ENCODE assay signal across 33 cellular contexts in genomic region chr7:35817930-35818329, GRCh38. TPM values are rescaled to one million over a fixed set of nuclear protein-coding genes. Genes with fewer than 3 reads are reported as not detected.
DNase-seq lines count a peak whose midpoint lies in the region; ATAC-seq, FAIRE-seq and TF ChIP-seq lines count a peak whose summit lies in the region.
"Had no signal": no experiment of that assay in that cellular context is flagged by ENCODE, and none has a peak within 500 bp of the region (broad histone marks: within the 10 kb centered on the region; RNA-seq: fewer than 3 reads in every experiment).

No MANE protein-coding gene starts in this region.

- H3K9ac ChIP-seq in K562 (ENCODE audit: insufficient read depth in 1 of 2, low read depth in 2 of 2, low read length in 2 of 2): no peak overlapping the region
- H3K9ac ChIP-seq in smooth muscle cell (ENCODE audit: low read depth): no peak overlapping the region

- POLR2A ChIA-PET in activated CD4-positive, alpha-beta memory T cell treated with anti-CD3 and anti-CD28 coated beads for 36 hours (lab: Charles Lee): no interaction called here
- POLR2A ChIA-PET in activated CD4-positive, alpha-beta memory T cell treated with anti-CD3 and anti-CD28 coated beads, Interleukin-2, amount 10 ng/mL, durations not matched to agents 7 days and 5 days (lab: Charles Lee): no interaction called here
- POLR2A ChIA-PET in K562 (lab: Yijun Ruan, JAX): no interaction called here

- no peaks in the 10 kb centered on the region for H3K27me3 Mint-ChIP-seq in activated CD4-positive, alpha-beta memory T cell treated with anti-CD3 and anti-CD28 coated beads for 36 hours
- H3K27me3 Mint-ChIP-seq in activated CD4-positive, alpha-beta memory T cell treated with anti-CD3 and anti-CD28 coated beads, Interleukin-2, amount 10 ng/mL, durations not matched to agents 7 days and 5 days: no peaks in the 10 kb centered on the region
- H3K27me3 Mint-ChIP-seq: IgD-negative memory B cell had no signal

- H3K4me2 ChIP-seq in K562 (ENCODE audit: insufficient read depth, low read length): no peak overlapping the region
- peak overlapping the region; percentile 46 for H3K4me2 ChIP-seq in smooth muscle cell
- H3K4me2 ChIP-seq: A549 had no signal

- peaks cover 43% of the 10 kb centered on the region for H3K36me3 Mint-ChIP-seq in activated CD4-positive, alpha-beta memory T cell treated with anti-CD3 and anti-CD28 coated beads for 36 hours
- H3K36me3 Mint-ChIP-seq in activated CD4-positive, alpha-beta memory T cell treated with anti-CD3 and anti-CD28 coated beads, Interleukin-2, amount 10 ng/mL, durations not matched to agents 7 days and 5 days (ENCODE audit: low read depth): peaks cover 68% of the 10 kb centered on the region

- H3F3A ChIP-seq in smooth muscle cell (ENCODE audit: low read depth): peaks cover 46% of the 10 kb centered on the region

- no peak for TF ChIP-seq CTCF in K562 (IDR thresholded peaks at IDR 0.05 in 2 of 3, conservative IDR thresholded peaks at IDR 0.05 in 1 of 3; ENCODE audit: insufficient read depth in 2 of 3, low read depth in 1 of 3, low read length in 3 of 3)
- no peak for TF ChIP-seq CTCF in smooth muscle cell (IDR thresholded peaks at IDR 0.05; ENCODE audit: borderline replicate concordance, insufficient read depth, poor library complexity, severe bottlenecking)
- TF ChIP-seq CTCF in spleen (IDR thresholded peaks at IDR 0.05 in 8 of 11, conservative IDR thresholded peaks at IDR 0.05 in 3 of 11): no peak

- H2AFZ ChIP-seq in K562 (ENCODE audit: low read depth, low read length): no peak overlapping the region
- H2AFZ ChIP-seq in smooth muscle cell (ENCODE audit: low read depth): no peak overlapping the region

- no peak for ATAC-seq in K562
- ATAC-seq in GM21576 (IDR thresholded peaks at IDR 0.05; ENCODE audit: unreplicated experiment): no peak
- ATAC-seq: A549; body of pancreas; CD8-positive, alpha-beta T cell; GM12878; upper lobe of right lung had no signal

- H3K36me3 ChIP-seq in K562 (ENCODE audit: control insufficient read depth, insufficient read depth, low read length) (no peaks in the 10 kb centered on the region), smooth muscle cell (ENCODE audit: low read depth) (no peaks in the 10 kb centered on the region), spleen (peaks cover 0 to 7% (median 0%) of the 10 kb centered on the region in 6 donors)
- H3K36me3 ChIP-seq: adrenal gland, Peyer's patch, suprapubic skin, upper lobe of right lung had no signal

- in situ Hi-C loops in K562 (cut with MboI): no loop called here

- TF ChIP-seq EP300 in K562 (IDR thresholded peaks at IDR 0.05; ENCODE audit: low read length): no peak

- CTCF ChIA-PET in activated CD4-positive, alpha-beta memory T cell treated with anti-CD3 and anti-CD28 coated beads for 36 hours (lab: Charles Lee): no interaction called here
- CTCF ChIA-PET in activated CD4-positive, alpha-beta memory T cell treated with anti-CD3 and anti-CD28 coated beads, Interleukin-2, amount 10 ng/mL, durations not matched to agents 7 days and 5 days (lab: Charles Lee): no interaction called here
- CTCF ChIA-PET in K562 (lab: Yijun Ruan, JAX; ENCODE audit: low intra/inter-chr PET ratio): no interaction called here

- no peak for DNase-seq in activated CD4-positive, alpha-beta memory T cell treated with anti-CD3 and anti-CD28 coated beads for 36 hours
- DNase-seq in activated CD4-positive, alpha-beta memory T cell treated with anti-CD3 and anti-CD28 coated beads, Interleukin-2, amount 10 ng/mL, durations not matched to agents 7 days and 5 days: no peak
- no peak for DNase-seq in H54 (ENCODE audit: insufficient read length, low spot score)
- no peak for DNase-seq in K562 (ENCODE audit: extremely low read depth in 1 of 4, low spot score in 3 of 4)
- DNase-seq in smooth muscle cell (lab: John Stamatoyannopoulos, UW; ENCODE audit: unreplicated experiment): no peak
- no peak for DNase-seq in spleen
- no peak for DNase-seq in DMS 273 treated with DMSO at 0.1 percent for 48 hours (lab: John Stamatoyannopoulos, UW)
- DNase-seq: activated CD4-positive, alpha-beta T cell treated with anti-CD3 and anti-CD28 coated beads for 1 hour; activated CD8-positive, alpha-beta memory T cell treated with anti-CD3 and anti-CD28 coated beads, Interleukin-2, amount 50 U/mL, for 4 hours; activated gamma-delta T cell treated with Interleukin-2 at 50 U/mL for 16 hours; adrenal gland; body of pancreas; CD8-positive, alpha-beta T cell; cerebellar nuclear complex; dorsolateral prefrontal cortex; esophagus squamous epithelium; foreskin melanocyte; kidney glomerular epithelial cell; midbrain; NCI-H146; NCI-H2107; nephron progenitor cell; Peyer's patch; SHP77; sigmoid colon; stimulated activated CD4-positive, alpha-beta T cell treated with anti-CD3 and anti-CD28 coated beads, Interleukin-4, amount 100 ng/mL, for 24 hours; upper lobe of right lung had no signal

- 65% methylated on average over 2 of the region's 2 CpGs for WGBS in K562 (ENCODE audit: insufficient coverage, low coverage, missing lambda C conversion rate)
- 82% methylated on average over 2 of the region's 2 CpGs for WGBS in smooth muscle cell (ENCODE audit: low lambda C conversion rate)
- WGBS in spleen, 5 donors: 86 to 92% (median 89%) methylated on average over 2 of the region's 2 CpGs

- peak; percentile 85 for FAIRE-seq in H54 (lab: Jason Lieb, UNC)
- FAIRE-seq in K562 (lab: Jason Lieb, UNC): peak; percentile 58
- FAIRE-seq: A549, GM12878, H1 had no signal

- H3K27ac ChIP-seq in K562 (ENCODE audit: extremely low read depth, low read depth, low read length) (no peak overlapping the region), smooth muscle cell (ENCODE audit: low read depth) (peak overlapping the region; percentile 44), spleen (no peak overlapping the region)
- H3K27ac ChIP-seq: A549, adrenal gland, body of pancreas, Peyer's patch, sigmoid colon, suprapubic skin, upper lobe of right lung had no signal

- no peak overlapping the region for H3K4me3 Mint-ChIP-seq in activated CD4-positive, alpha-beta memory T cell treated with anti-CD3 and anti-CD28 coated beads for 36 hours
- H3K4me3 Mint-ChIP-seq in activated CD4-positive, alpha-beta memory T cell treated with anti-CD3 and anti-CD28 coated beads, Interleukin-2, amount 10 ng/mL, durations not matched to agents 7 days and 5 days: no peak overlapping the region
- H3K4me3 Mint-ChIP-seq: nephron progenitor cell had no signal

- intact Hi-C loops in activated CD4-positive, alpha-beta memory T cell treated with anti-CD3 and anti-CD28 coated beads for 36 hours (cut with micrococcal nuclease): loop anchor here (1.0 kb wide), 2 partner anchors 14 to 96 kb away; no protein-coding TSS in a partner anchor
- intact Hi-C loops in K562 (cut with micrococcal nuclease): no loop called here
- intact Hi-C loops in spleen (cut with DNase I; ENCODE audit: low total_unique reads): no loop called here

- H3K27me3 ChIP-seq in K562 (ENCODE audit: control insufficient read depth in 2 of 2, insufficient read depth in 2 of 2, low read length in 2 of 2): no peaks in the 10 kb centered on the region
- H3K27me3 ChIP-seq in smooth muscle cell (ENCODE audit: low read depth): no peaks in the 10 kb centered on the region
- H3K27me3 ChIP-seq in spleen (replicated peaks in 1 of 7): no peaks in the 10 kb centered on the region
- H3K27me3 ChIP-seq: adrenal gland, body of pancreas, dorsolateral prefrontal cortex, esophagus squamous epithelium, Peyer's patch, sigmoid colon, suprapubic skin, upper lobe of right lung had no signal

- H4K20me1 ChIP-seq in K562 (replicated peaks; ENCODE audit: control insufficient read depth, insufficient read depth, low read length): no peaks in the 10 kb centered on the region; the same call in 1 of the 2 replicates
- peaks cover 100% of the 10 kb centered on the region for H4K20me1 ChIP-seq in smooth muscle cell (ENCODE audit: low read depth)

- H3K4me1 ChIP-seq in K562 (replicated peaks in 1 of 2; ENCODE audit: control insufficient read depth in 2 of 2, insufficient read depth in 2 of 2, low read length in 2 of 2): no peaks in the 10 kb centered on the region
- peaks cover 20% of the 10 kb centered on the region for H3K4me1 ChIP-seq in smooth muscle cell (ENCODE audit: low read depth)
- H3K4me1 ChIP-seq in spleen: peaks cover 0 to 77% (median 25%) of the 10 kb centered on the region in 6 donors
- H3K4me1 ChIP-seq: A549, body of pancreas had no signal

- no peak for TF ChIP-seq RAD21 in K562 (CRISPR knock-in tag; conservative IDR thresholded peaks at IDR 0.05 in 1 of 2, IDR thresholded peaks at IDR 0.05 in 1 of 2)

- H3K9me3 ChIP-seq in K562 (replicated peaks; ENCODE audit: control insufficient read depth, insufficient read depth, low read depth, low read length): peaks cover 4% of the 10 kb centered on the region; the same call in 1 of the 2 replicates
- H3K9me3 ChIP-seq in smooth muscle cell (replicated peaks; ENCODE audit: low read depth): no peaks in the 10 kb centered on the region
- H3K9me3 ChIP-seq in spleen: peaks cover 3 to 64% (median 52%) of the 10 kb centered on the region in 8 donors
- H3K9me3 ChIP-seq: body of pancreas, esophagus squamous epithelium, Peyer's patch, sigmoid colon, suprapubic skin had no signal

- no peaks in the 10 kb centered on the region for H3K9me1 ChIP-seq in K562 (ENCODE audit: control insufficient read depth, insufficient read depth, low read length)

- H3K27ac Mint-ChIP-seq in activated CD4-positive, alpha-beta memory T cell treated with anti-CD3 and anti-CD28 coated beads for 36 hours: peak overlapping the region; percentile 72
- H3K27ac Mint-ChIP-seq in activated CD4-positive, alpha-beta memory T cell treated with anti-CD3 and anti-CD28 coated beads, Interleukin-2, amount 10 ng/mL, durations not matched to agents 7 days and 5 days: no peak overlapping the region
- H3K27ac Mint-ChIP-seq: nephron progenitor cell had no signal

- no peak overlapping the region for H3K4me3 ChIP-seq in K562
- H3K4me3 ChIP-seq in smooth muscle cell: no peak overlapping the region
- no peak overlapping the region for H3K4me3 ChIP-seq in spleen
- H3K4me3 ChIP-seq: A549, adrenal gland, body of pancreas, dorsolateral prefrontal cortex, esophagus squamous epithelium, GM12878, Peyer's patch, sigmoid colon, suprapubic skin, upper lobe of right lung had no signal

- H3K79me2 ChIP-seq in K562 (ENCODE audit: control insufficient read depth, insufficient read depth, low read length) (peaks cover 97% of the 10 kb centered on the region), smooth muscle cell (ENCODE audit: low read depth) (peaks cover 100% of the 10 kb centered on the region)

- no peak for TF ChIP-seq POLR2A in H54 (IDR thresholded peaks at IDR 0.05; ENCODE audit: low read depth, low read length)
- no peak for TF ChIP-seq POLR2A in K562 (conservative IDR thresholded peaks at IDR 0.05)
- TF ChIP-seq POLR2A in spleen (IDR thresholded peaks at IDR 0.05): no peak

- peaks cover 16% of the 10 kb centered on the region for H3K9me3 Mint-ChIP-seq in activated CD4-positive, alpha-beta memory T cell treated with anti-CD3 and anti-CD28 coated beads for 36 hours
- H3K9me3 Mint-ChIP-seq in activated CD4-positive, alpha-beta memory T cell treated with anti-CD3 and anti-CD28 coated beads, Interleukin-2, amount 10 ng/mL, durations not matched to agents 7 days and 5 days: peaks cover 11% of the 10 kb centered on the region

- peaks cover 74% of the 10 kb centered on the region for H3K4me1 Mint-ChIP-seq in activated CD4-positive, alpha-beta memory T cell treated with anti-CD3 and anti-CD28 coated beads for 36 hours (ENCODE audit: low read depth)
- H3K4me1 Mint-ChIP-seq in activated CD4-positive, alpha-beta memory T cell treated with anti-CD3 and anti-CD28 coated beads, Interleukin-2, amount 10 ng/mL, durations not matched to agents 7 days and 5 days: peaks cover 64% of the 10 kb centered on the region
- H3K4me1 Mint-ChIP-seq: nephron progenitor cell had no signal

- no TSS peak for BruUV-seq in K562 (replicated peaks; lab: Mats Ljungman, UMichigan)

RNA-seq across cellular contexts. Expression of gene SEPTIN7, which starts 17.1 kb away (rescaled TPM):
- total RNA-seq in activated CD4-positive, alpha-beta memory T cell treated with anti-CD3 and anti-CD28 coated beads for 36 hours: 100 to 1,000 TPM; 227 to 232 TPM
- total RNA-seq in activated CD4-positive, alpha-beta memory T cell treated with anti-CD3 and anti-CD28 coated beads, Interleukin-2, amount 10 ng/mL, durations not matched to agents 7 days and 5 days: 100 to 1,000 TPM; 237 to 241 TPM
- 21.4 and 78.7 TPM in 2 replicates for total RNA-seq in K562 (2011; cell fraction: chromatin; rRNA removed; ENCODE audit: low replicate concordance)
- 12.5 and 17.6 TPM in 2 replicates for total RNA-seq in K562 (2011; cell fraction: nucleolus; rRNA removed)
- 33.8 and 59.1 TPM in 2 replicates for total RNA-seq in K562 (2011; cell fraction: nucleoplasm; rRNA removed)
- 94.9 and 106 TPM in 2 replicates for total RNA-seq in K562 (2014; rRNA removed)
- 175 and 205 TPM in 2 replicates for total RNA-seq in K562 (2014; rRNA removed; fragmentation: Illumina TruSeq; extraction: Trizol)
- total RNA-seq in K562 (2015; rRNA removed; fragmentation: Illumina TruSeq; extraction: Trizol): 148 and 162 TPM in 2 replicates
- 89.6 and 95.0 TPM in 2 replicates for total RNA-seq in K562 (2021)
- 143 and 197 TPM in 2 replicates for polyA plus RNA-seq in K562 (2011; rRNA removed)
- polyA plus RNA-seq in K562 (2011; cell fraction: cytosol; rRNA removed): 26.9 and 53.8 TPM in 2 replicates
- polyA plus RNA-seq in K562 (2011; cell fraction: nucleus; rRNA removed): 18.2 and 37.1 TPM in 2 replicates
- 123 and 134 TPM in 2 replicates for polyA plus RNA-seq in K562 (2012)
- 131 and 163 TPM in 2 replicates for polyA plus RNA-seq in K562 (2014; fragmentation: Illumina TruSeq; extraction: Trizol)
- 100 to 1,000 TPM; 267 to 268 TPM for polyA plus RNA-seq in K562 (2014; fragmentation: Nextera tagmentation; extraction: Ambion mirVana)
- polyA plus RNA-seq in K562 (2014; rRNA removed): 124 and 127 TPM in 2 replicates
- 129 and 141 TPM in 2 replicates for polyA minus RNA-seq in K562 (2011; rRNA and poly(A)+ RNA removed)
- polyA minus RNA-seq in K562 (2011; cell fraction: cytosol; rRNA and poly(A)+ RNA removed): 30.9 and 62.1 TPM in 2 replicates
- 28.7 and 46.4 TPM in 2 replicates for polyA minus RNA-seq in K562 (2011; cell fraction: nucleus; rRNA and poly(A)+ RNA removed)
- total RNA-seq in smooth muscle cell: 491 and 585 TPM in 2 replicates
- 446 and 452 TPM in 2 replicates for polyA plus RNA-seq in smooth muscle cell
- total RNA-seq in spleen: 100 to 1,000 TPM; 184 to 241 (median 214) TPM
- 100 to 1,000 TPM; 186 to 243 (median 224) TPM for polyA plus RNA-seq in spleen
